In genomic region chr5:10355071-10355889, GRCh38 we compare ENCODE assay signal across 1 cellular context.
TF ChIP-seq lines count a peak whose summit lies in the region.

No MANE protein-coding gene starts in this region.

TF ChIP-seq in K562, 482 proteins besides CTCF, POLR2A, EP300 and RAD21 (continued from another document and continues in another):
- no peak for TF ChIP-seq ARID3A (IDR thresholded peaks at IDR 0.05; ENCODE audit: borderline replicate concordance, low read depth, low read length)
- no peak for TF ChIP-seq SMARCE1 (IDR thresholded peaks at IDR 0.05)
- no peak for TF ChIP-seq GATA2 (CRISPR knock-in tag; IDR thresholded peaks at IDR 0.05)
- TF ChIP-seq MXI1 (IDR thresholded peaks at IDR 0.05; ENCODE audit: low read depth, low read length): 0 out of 2 replicates have a peak, but pooled peaks have one; percentile 37
- TF ChIP-seq SAP30 (IDR thresholded peaks at IDR 0.05; ENCODE audit: borderline replicate concordance, insufficient read depth, low read depth, low read length, poor library complexity, severe bottlenecking): peak; percentile 59
- no peak for TF ChIP-seq PHF8 (IDR thresholded peaks at IDR 0.05; ENCODE audit: borderline replicate concordance, low read length)
- TF ChIP-seq PHB (CRISPR knock-in tag; IDR thresholded peaks at IDR 0.05): no peak
- TF ChIP-seq ATF4 (CRISPR knock-in tag; IDR thresholded peaks at IDR 0.05): no peak
- no peak for TF ChIP-seq SMAD1 (IDR thresholded peaks at IDR 0.05; ENCODE audit: low read depth, low read length, partially characterized antibody)
- no peak for TF ChIP-seq HLTF (IDR thresholded peaks at IDR 0.05)
- peak; percentile 26 to 60; a peak in 1 of 4 replicates for TF ChIP-seq SIN3A (IDR thresholded peaks at IDR 0.05; ENCODE audit: borderline replicate concordance in 2 of 2, control insufficient read depth in 1 of 2, low read depth in 2 of 2, low read length in 2 of 2)
- no peak for TF ChIP-seq ZNF77 (CRISPR knock-in tag; IDR thresholded peaks at IDR 0.05)
- 0 out of 2 replicates have a peak, but pooled peaks have one; percentile 20 for TF ChIP-seq ZSCAN32 (CRISPR knock-in tag; IDR thresholded peaks at IDR 0.05)
- peak in 1 of 2 experiments; percentile 38; a peak in 1 of 4 replicates for TF ChIP-seq FOXA3 (CRISPR knock-in tag; conservative IDR thresholded peaks at IDR 0.05 in 1 of 2, IDR thresholded peaks at IDR 0.05 in 1 of 2)
- TF ChIP-seq ZBTB34 (CRISPR knock-in tag; IDR thresholded peaks at IDR 0.05): no peak
- TF ChIP-seq RBBP5 (IDR thresholded peaks at IDR 0.05; ENCODE audit: borderline replicate concordance, insufficient read depth, low read length, poor library complexity, severe bottlenecking): peak; percentile 85
- TF ChIP-seq ZC3H4 (CRISPR knock-in tag; IDR thresholded peaks at IDR 0.05; ENCODE audit: borderline replicate concordance): no peak
- TF ChIP-seq TSHZ1 (CRISPR knock-in tag; IDR thresholded peaks at IDR 0.05): no peak
- TF ChIP-seq NFATC3 (IDR thresholded peaks at IDR 0.05): no peak
- no peak for TF ChIP-seq HMGXB4 (CRISPR knock-in tag; IDR thresholded peaks at IDR 0.05)
- no peak for TF ChIP-seq ZNF766 (CRISPR knock-in tag; conservative IDR thresholded peaks at IDR 0.05)
- no peak for TF ChIP-seq SUPT5H (IDR thresholded peaks at IDR 0.05)
- peak; percentile 61; the same call in 1 of the 2 replicates for TF ChIP-seq MBD1 (CRISPR knock-in tag; IDR thresholded peaks at IDR 0.05)
- TF ChIP-seq BRF1 (IDR thresholded peaks at IDR 0.05; ENCODE audit: borderline replicate concordance, extremely low read depth, insufficient read length): no peak
- no peak for TF ChIP-seq KLF13 (tag; IDR thresholded peaks at IDR 0.05; ENCODE audit: borderline replicate concordance, low read depth)
- no peak for TF ChIP-seq CBFA2T2 (conservative IDR thresholded peaks at IDR 0.05)
- TF ChIP-seq ASH1L (IDR thresholded peaks at IDR 0.05; ENCODE audit: borderline replicate concordance, low read depth, partially characterized antibody): no peak
- 0 out of 4 replicates have a peak, but pooled peaks of 1 of the 2 experiments have one; percentile 4 for TF ChIP-seq MLLT1 (IDR thresholded peaks at IDR 0.05)
- no peak for TF ChIP-seq CEBPZ (IDR thresholded peaks at IDR 0.05; ENCODE audit: borderline replicate concordance, low read depth, low read length)
- TF ChIP-seq MLX (CRISPR knock-in tag; conservative IDR thresholded peaks at IDR 0.05): no peak
- TF ChIP-seq ZNF444 (CRISPR knock-in tag; IDR thresholded peaks at IDR 0.05): 0 out of 2 replicates have a peak, but pooled peaks have one; percentile 36
- TF ChIP-seq MTA3 (IDR thresholded peaks at IDR 0.05; ENCODE audit: borderline replicate concordance): no peak
- peak; percentile 57 for TF ChIP-seq RBFOX2 (IDR thresholded peaks at IDR 0.05; ENCODE audit: low read depth, low read length)
- TF ChIP-seq NR2C1 (IDR thresholded peaks at IDR 0.05): no peak
- TF ChIP-seq NR2C1 (tag; IDR thresholded peaks at IDR 0.05): no peak
- TF ChIP-seq ZBTB49 (CRISPR knock-in tag; IDR thresholded peaks at IDR 0.05; ENCODE audit: borderline replicate concordance): no peak
- no peak for TF ChIP-seq BCL6 (CRISPR knock-in tag; IDR thresholded peaks at IDR 0.05)
- TF ChIP-seq ZBTB26 (CRISPR knock-in tag; IDR thresholded peaks at IDR 0.05): peak; percentile 50; the same call in 1 of the 2 replicates
- no peak for TF ChIP-seq TSC22D4 (tag; IDR thresholded peaks at IDR 0.05)
